In the genomic region with DNA sequence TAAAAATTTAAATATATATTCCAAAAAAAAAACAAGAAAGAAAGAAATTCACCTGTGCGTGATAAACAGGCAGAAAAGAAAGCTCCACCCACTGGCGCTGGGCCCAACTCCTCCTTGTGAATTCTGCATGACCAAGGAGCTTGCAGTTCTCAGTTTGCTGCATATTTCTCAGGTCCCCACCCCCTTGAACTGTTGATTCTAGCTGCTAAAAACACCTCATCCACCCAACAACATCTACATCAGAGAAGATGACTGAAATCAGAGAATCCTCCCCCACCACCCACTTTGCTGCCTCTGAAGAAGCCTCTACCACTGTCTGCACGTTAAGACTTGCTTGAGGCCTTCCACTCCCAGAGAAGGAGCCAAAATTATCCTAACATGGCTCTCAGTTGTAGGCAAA, we compare ENCODE assay signal across 19 cellular contexts.
DNase-seq lines count a peak whose midpoint lies in the region; ATAC-seq, FAIRE-seq and TF ChIP-seq lines count a peak whose summit lies in the region.
"Had no signal": no experiment of that assay in that cellular context is flagged by ENCODE, and none has a peak within 500 bp of the region (broad histone marks: within the 10 kb centered on the region; RNA-seq: fewer than 3 reads in every experiment).

No MANE protein-coding gene starts in this region.

- peak overlapping the region; percentile 39 for H3K4me2 ChIP-seq in keratinocyte (ENCODE audit: control insufficient read depth, extremely low read depth, insufficient read depth, low read depth, low read length)
- H3K4me2 ChIP-seq: smooth muscle cell had no signal

- H3K9me3 ChIP-seq in keratinocyte (ENCODE audit: control insufficient read depth, low read depth, low read length), result no peaks in the 10 kb centered on the region
- H3K9me3 ChIP-seq: tibial artery had no signal

- dilution Hi-C loops in keratinocyte (cut with MboI; ENCODE audit: extremely low pct_ligation_motif_present, low sequenced_read_pairs), result no loop called here

- H4K20me1 ChIP-seq in keratinocyte (ENCODE audit: control insufficient read depth, extremely low read depth, insufficient read depth, low read length), result no peaks in the 10 kb centered on the region

- no peak overlapping the region for H3K4me3 Mint-ChIP-seq in activated T-cell treated with anti-CD3 and anti-CD28 coated beads, Interleukin-2, amount 50 U/mL, for 72 hours
- H3K4me3 Mint-ChIP-seq: central memory CD8-positive, alpha-beta T cell had no signal

- H3K36me3 ChIP-seq in keratinocyte (ENCODE audit: control insufficient read depth in 2 of 2, extremely low read depth in 1 of 2, insufficient read depth in 2 of 2, low read length in 2 of 2), result no peaks in the 10 kb centered on the region
- H3K36me3 ChIP-seq: tibial artery had no signal

- no peak overlapping the region for H3K9ac ChIP-seq in keratinocyte (ENCODE audit: control insufficient read depth, extremely low read depth, insufficient read depth, low read length)
- H3K9ac ChIP-seq: parathyroid adenoma had no signal

- peaks cover 0 to 5% of the 10 kb centered on the region in 2 donors for H3K36me3 Mint-ChIP-seq in activated T-cell treated with anti-CD3 and anti-CD28 coated beads, Interleukin-2, amount 50 U/mL, for 72 hours (ENCODE audit: insufficient read depth in 2 of 2)

- H3K9me1 ChIP-seq in keratinocyte (ENCODE audit: control insufficient read depth, extremely low read depth, insufficient read depth, low read length), result no peaks in the 10 kb centered on the region

- H3K27me3 Mint-ChIP-seq in activated T-cell treated with anti-CD3 and anti-CD28 coated beads, Interleukin-2, amount 50 U/mL, for 72 hours (ENCODE audit: low read depth), result no peaks in the 10 kb centered on the region
- H3K27me3 Mint-ChIP-seq: central memory CD8-positive, alpha-beta T cell had no signal

- FAIRE-seq in keratinocyte (lab: Jason Lieb, UNC), result peak; percentile 82

- H2AFZ ChIP-seq in keratinocyte (ENCODE audit: control insufficient read depth, low read length), result peak overlapping the region; percentile 65
- H2AFZ ChIP-seq: parathyroid adenoma had no signal

- H3K27ac Mint-ChIP-seq in activated T-cell treated with anti-CD3 and anti-CD28 coated beads, Interleukin-2, amount 50 U/mL, for 72 hours, result no peak overlapping the region

- TF ChIP-seq CTCF in keratinocyte (optimal IDR thresholded peaks at IDR 0.05 in 1 of 3, IDR thresholded peaks at IDR 0.05 in 1 of 3, conservative IDR thresholded peaks at IDR 0.05 in 1 of 3; ENCODE audit: extremely low read depth in 1 of 3, insufficient read depth in 2 of 3, low read length in 3 of 3), result no peak

- no peaks in the 10 kb centered on the region for H3K79me2 ChIP-seq in keratinocyte (ENCODE audit: control insufficient read depth, insufficient read depth, low read length)
- H3K79me2 ChIP-seq: parathyroid adenoma had no signal

- peak in 1 of 2 donors; percentile 14 for DNase-seq in activated T-cell treated with anti-CD3 and anti-CD28 coated beads, Interleukin-2, amount 50 U/mL, for 72 hours
- no peak for DNase-seq in activated T-cell treated with anti-CD3 and anti-CD28 coated beads, Interleukin-2, amount 50 U/mL, for 1 hour
- DNase-seq in amniotic epithelial cell (ENCODE audit: low read depth) (peak; percentile 49), keratinocyte (ENCODE audit: low read depth, low spot score) (peak; percentile 33), ureter (ENCODE audit: low spot score) (no peak), GDM1 (lab: John Stamatoyannopoulos, UW) (no peak)
- DNase-seq in NK-92 treated with Interleukin-12 subunit alpha and Interleukin-12 subunit beta, amount 100 ng/mL, for 24 hours (lab: John Stamatoyannopoulos, UW), result no peak
- DNase-seq: activated CD4-positive, alpha-beta T cell treated with anti-CD3 and anti-CD28 coated beads, Interleukin-2, amount 50 U/mL, for 48 hours; KBM-7; left ventricle myocardium superior; NCI-H2107; NCI-H748 treated with DMSO at 0.1 percent for 48 hours; tibial artery had no signal

- H3K4me1 Mint-ChIP-seq in activated T-cell treated with anti-CD3 and anti-CD28 coated beads, Interleukin-2, amount 50 U/mL, for 72 hours (ENCODE audit: low read depth), result no peaks in the 10 kb centered on the region

- H3K27ac ChIP-seq in keratinocyte (ENCODE audit: control insufficient read depth, insufficient read depth, low read length), result no peak overlapping the region
- H3K27ac ChIP-seq: C4-2B, parathyroid adenoma had no signal

- peaks cover 0 to 3% of the 10 kb centered on the region in 2 donors for H3K9me3 Mint-ChIP-seq in activated T-cell treated with anti-CD3 and anti-CD28 coated beads, Interleukin-2, amount 50 U/mL, for 72 hours

- no peak overlapping the region for H3K4me3 ChIP-seq in keratinocyte (ENCODE audit: control insufficient read depth in 2 of 3, extremely low read depth in 1 of 3, insufficient read depth in 2 of 3, low read depth in 1 of 3, low read length in 3 of 3)
- H3K4me3 ChIP-seq: smooth muscle cell, tibial artery had no signal

- H3K27me3 ChIP-seq in keratinocyte (ENCODE audit: control insufficient read depth, extremely low read depth, insufficient read depth, low read length), result no peaks in the 10 kb centered on the region
- H3K27me3 ChIP-seq: tibial artery had no signal

- ATAC-seq in activated T-cell treated with anti-CD3 and anti-CD28 coated beads, Interleukin-2, amount 50 U/mL, for 72 hours (replicated peaks in 1 of 2), result peak; percentile 57 to 86
- ATAC-seq in GM19463 (IDR thresholded peaks at IDR 0.05; ENCODE audit: unreplicated experiment), result no peak
- ATAC-seq: left ventricle myocardium superior, Panc1 had no signal

- peaks cover 7% of the 10 kb centered on the region for H3K4me1 ChIP-seq in keratinocyte (ENCODE audit: control insufficient read depth, extremely low read depth, insufficient read depth, low read length)
- H3K4me1 ChIP-seq: parathyroid adenoma had no signal

Comparison
In these comparisons a context has a peak if more than half of its experiments do, and no peak if none do; other contexts are left out.
1. DNase-seq: peak in amniotic epithelial cell (single experiment) and keratinocyte (single experiment); none in activated T-cell treated with anti-CD3 and anti-CD28 coated beads, Interleukin-2, amount 50 U/mL, for 1 hour (single experiment), ureter (single experiment), GDM1 (single experiment) and NK-92 treated with Interleukin-12 subunit alpha and Interleukin-12 subunit beta, amount 100 ng/mL, for 24 hours (single experiment).